In the genomic region with DNA sequence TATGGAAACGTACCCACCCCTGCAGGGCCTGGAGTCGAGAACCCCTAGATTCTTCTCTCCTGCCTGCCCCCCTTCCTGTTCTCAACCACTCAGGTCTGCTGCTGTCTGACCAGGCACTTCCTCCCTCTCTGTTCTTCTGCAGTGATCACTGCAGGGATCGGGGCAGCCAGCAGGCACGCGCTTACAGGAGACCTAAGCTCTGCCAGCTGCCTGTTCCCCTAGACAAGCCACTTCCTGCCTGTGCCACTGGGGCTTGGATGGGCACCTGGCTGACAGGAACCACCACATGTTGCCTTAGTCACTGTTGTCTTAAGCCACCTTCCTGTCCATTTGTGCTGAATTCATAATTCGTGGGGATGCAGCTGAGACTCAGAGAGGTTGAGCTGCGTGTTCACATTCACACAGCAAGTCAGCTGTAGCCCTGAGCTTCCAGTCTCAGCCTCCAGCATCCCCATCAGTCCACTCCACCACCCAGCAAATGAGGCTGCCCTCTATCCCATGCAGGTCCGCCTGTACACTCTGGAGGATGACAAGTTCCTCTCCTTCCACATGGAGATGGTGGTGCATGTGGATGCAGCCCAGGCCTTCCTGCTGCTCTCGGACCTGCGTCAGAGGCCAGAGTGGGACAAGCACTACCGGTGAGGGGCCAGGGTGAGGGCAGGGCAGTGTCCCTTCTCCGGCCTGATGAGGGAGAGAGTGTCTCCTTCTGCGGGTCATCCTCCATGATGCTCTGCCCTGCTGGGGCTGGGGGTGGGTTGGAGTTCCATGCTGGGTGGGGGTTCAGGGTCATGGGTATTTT, we compare ENCODE assay signal across 11 cellular contexts. TPM values are rescaled to one million over a fixed set of nuclear protein-coding genes. Genes with fewer than 3 reads are reported as not detected.
DNase-seq lines count a peak whose midpoint lies in the region; ATAC-seq and TF ChIP-seq lines count a peak whose summit lies in the region.
"Had no signal": no experiment of that assay in that cellular context is flagged by ENCODE, and none has a peak within 500 bp of the region (broad histone marks: within the 10 kb centered on the region; RNA-seq: fewer than 3 reads in every experiment).

No MANE protein-coding gene starts in this region.

- 69 to 86% (median 79%) methylated on average over 6 to 13 of the region's 13 CpGs for WGBS in stomach, 5 donors

- peak overlapping the region; percentile 76 for H3K27ac Mint-ChIP-seq in activated CD8-positive, alpha-beta T cell treated with anti-CD3 and anti-CD28 coated beads, Interleukin-2, amount 10 ng/mL, durations not matched to agents 7 days and 5 days

- H3K9me3 ChIP-seq in mucosa of descending colon (no peaks in the 10 kb centered on the region), stomach (no peaks in the 10 kb centered on the region)
- H3K9me3 ChIP-seq: ascending aorta had no signal

- H3K27me3 ChIP-seq in stomach = no peaks in the 10 kb centered on the region
- H3K27me3 ChIP-seq: ascending aorta had no signal

- POLR2A ChIA-PET in activated CD8-positive, alpha-beta T cell treated with anti-CD3 and anti-CD28 coated beads, Interleukin-2, amount 10 ng/mL, durations not matched to agents 7 days and 5 days (lab: Charles Lee) = no interaction called here

- no peak overlapping the region for H3K27ac ChIP-seq in stomach
- H3K27ac ChIP-seq: ascending aorta, parathyroid adenoma had no signal

- no peaks in the 10 kb centered on the region for H3K9me3 Mint-ChIP-seq in activated CD8-positive, alpha-beta T cell treated with anti-CD3 and anti-CD28 coated beads, Interleukin-2, amount 10 ng/mL, durations not matched to agents 7 days and 5 days (ENCODE audit: insufficient read depth)

- H3K36me3 Mint-ChIP-seq in activated CD8-positive, alpha-beta T cell treated with anti-CD3 and anti-CD28 coated beads, Interleukin-2, amount 10 ng/mL, durations not matched to agents 7 days and 5 days (ENCODE audit: low read depth) = no peaks in the 10 kb centered on the region

- H3K4me3 ChIP-seq in mucosa of descending colon (no peak overlapping the region), stomach (no peak overlapping the region)
- H3K4me3 ChIP-seq: ascending aorta had no signal

- no peak for TF ChIP-seq POLR2A in stomach (IDR thresholded peaks at IDR 0.05)

- TF ChIP-seq CTCF in mucosa of descending colon (IDR thresholded peaks at IDR 0.05) (no peak), stomach (IDR thresholded peaks at IDR 0.05) (no peak), omental fat pad (IDR thresholded peaks at IDR 0.05) (no peak)

- no peaks in the 10 kb centered on the region for H3K27me3 Mint-ChIP-seq in activated CD8-positive, alpha-beta T cell treated with anti-CD3 and anti-CD28 coated beads, Interleukin-2, amount 10 ng/mL, durations not matched to agents 7 days and 5 days (ENCODE audit: low read depth)

- H3K4me1 ChIP-seq in mucosa of descending colon (ENCODE audit: low read depth) = no peaks in the 10 kb centered on the region
- H3K4me1 ChIP-seq in stomach = no peaks in the 10 kb centered on the region
- H3K4me1 ChIP-seq: parathyroid adenoma had no signal

- peak; percentile 96 for DNase-seq in DMS53 (lab: John Stamatoyannopoulos, UW)
- peak; percentile 31 for DNase-seq in M059J (ENCODE audit: low read depth)
- peak; percentile 62 for DNase-seq in activated CD8-positive, alpha-beta T cell treated with anti-CD3 and anti-CD28 coated beads, Interleukin-2, amount 10 ng/mL, durations not matched to agents 7 days and 5 days
- DNase-seq in mucosa of descending colon = peak in 2 of 3 donors; percentile 35 to 48
- no peak for DNase-seq in stomach
- DNase-seq in cerebellar cortex (ENCODE audit: low spot score) = no peak
- no peak for DNase-seq in omental fat pad (ENCODE audit: low spot score)

- H3K4me3 Mint-ChIP-seq in activated CD8-positive, alpha-beta T cell treated with anti-CD3 and anti-CD28 coated beads, Interleukin-2, amount 10 ng/mL, durations not matched to agents 7 days and 5 days = no peak overlapping the region

- CTCF ChIA-PET in activated CD8-positive, alpha-beta T cell treated with anti-CD3 and anti-CD28 coated beads, Interleukin-2, amount 10 ng/mL, durations not matched to agents 7 days and 5 days (lab: Charles Lee) = interaction anchor here (1.0 kb wide), 1 partner anchor 16 kb away, joined by 3 read pairs; no protein-coding TSS in a partner anchor

- intact Hi-C loops in mucosa of descending colon (cut with DNase I, micrococcal nuclease) (no loop called here), stomach (cut with DNase I; ENCODE audit: low total_unique reads) (no loop called here)

- H3K36me3 ChIP-seq in mucosa of descending colon (ENCODE audit: low read depth) (no peaks in the 10 kb centered on the region), stomach (peaks cover 12 to 97% (median 70%) of the 10 kb centered on the region in 4 donors)

- H3K4me1 Mint-ChIP-seq in activated CD8-positive, alpha-beta T cell treated with anti-CD3 and anti-CD28 coated beads, Interleukin-2, amount 10 ng/mL, durations not matched to agents 7 days and 5 days (ENCODE audit: low read depth) = peaks cover 14% of the 10 kb centered on the region

- TF ChIP-seq EP300 in stomach (IDR thresholded peaks at IDR 0.05) = no peak

- peak; percentile 89 for ATAC-seq in activated CD8-positive, alpha-beta T cell treated with anti-CD3 and anti-CD28 coated beads, Interleukin-2, amount 10 ng/mL, durations not matched to agents 7 days and 5 days
- ATAC-seq in mucosa of descending colon (peak; percentile 11), HG03039 (IDR thresholded peaks at IDR 0.05; ENCODE audit: unreplicated experiment) (no peak), omental fat pad (ENCODE audit: low FRiP score) (no peak)

RNA-seq across cellular contexts. Expression of gene FAM151A, which starts 18.6 kb away (rescaled TPM):
- not detected in 2 replicates for total RNA-seq in M059J (2014; rRNA removed; shearing (Covaris generic))
- total RNA-seq in activated CD8-positive, alpha-beta T cell treated with anti-CD3 and anti-CD28 coated beads, Interleukin-2, amount 10 ng/mL, durations not matched to agents 7 days and 5 days = not detected
- total RNA-seq in mucosa of descending colon = 10 to 100 TPM in 2 of 3 donors, 1 to 10 TPM in 1; 5.7 to 25.1 (median 19.2) TPM
- total RNA-seq in stomach = under 1 TPM in 1 of 5 donors, not detected in 4; 0.73 TPM
- under 1 TPM in 2 of 3 donors, not detected in 1; 0.15 to 0.25 TPM for polyA plus RNA-seq in stomach
- total RNA-seq in omental fat pad = under 1 TPM in 2 of 4 donors, not detected in 2; 0.19 to 0.72 TPM
- total RNA-seq: ascending aorta, SK-MEL-5 had no signal

RNA-seq across cellular contexts. Expression of gene MROH7, which starts 36.8 kb away (rescaled TPM):
- total RNA-seq in M059J (2014; rRNA removed; shearing (Covaris generic)) = not detected in 2 replicates
- total RNA-seq in activated CD8-positive, alpha-beta T cell treated with anti-CD3 and anti-CD28 coated beads, Interleukin-2, amount 10 ng/mL, durations not matched to agents 7 days and 5 days = not detected
- total RNA-seq in mucosa of descending colon (10 to 100 TPM in 2 of 3 donors, 1 to 10 TPM in 1; 8.9 to 39.0 (median 16.6) TPM), stomach (10 to 100 TPM in 3 of 5 donors, 1 to 10 TPM in 2; 3.0 to 33.8 (median 15.1) TPM), omental fat pad (1 to 10 TPM in 3 of 4 donors, under 1 TPM in 1; 0.82 to 2.2 (median 1.4) TPM)
- 1 to 10 TPM in 2 of 3 donors, under 1 TPM in 1; 0.68 to 2.4 (median 1.7) TPM for polyA plus RNA-seq in stomach

RNA-seq across cellular contexts. Expression of gene ACOT11, which starts 56.7 kb away (rescaled TPM):
- 0.64 and 0.66 TPM in 2 replicates for total RNA-seq in M059J (2014; rRNA removed; shearing (Covaris generic))
- total RNA-seq in activated CD8-positive, alpha-beta T cell treated with anti-CD3 and anti-CD28 coated beads, Interleukin-2, amount 10 ng/mL, durations not matched to agents 7 days and 5 days = 1 to 10 TPM; 1.3 to 1.6 TPM
- 100 to 1,000 TPM in 1 of 3 donors, 10 to 100 TPM in 2; 54.7 to 122 (median 62.2) TPM for total RNA-seq in mucosa of descending colon
- 10 to 100 TPM; 13.9 to 87.0 (median 39.1) TPM for total RNA-seq in stomach
- polyA plus RNA-seq in stomach = 10 to 100 TPM in 1 of 3 donors, 1 to 10 TPM in 2; 5.5 to 14.7 (median 6.0) TPM
- 1 to 10 TPM; 1.4 to 3.8 (median 3.2) TPM for total RNA-seq in omental fat pad

Comparison
In these comparisons a context has a peak if more than half of its experiments do, and no peak if none do; other contexts are left out.
1. DNase-seq: peak in DMS53 (single experiment), M059J (single experiment), activated CD8-positive, alpha-beta T cell treated with anti-CD3 and anti-CD28 coated beads, Interleukin-2, amount 10 ng/mL, durations not matched to agents 7 days and 5 days (single experiment) and mucosa of descending colon (2 of 3); none in stomach (single experiment), cerebellar cortex (single experiment) and omental fat pad (single experiment).
2. ATAC-seq: peak in activated CD8-positive, alpha-beta T cell treated with anti-CD3 and anti-CD28 coated beads, Interleukin-2, amount 10 ng/mL, durations not matched to agents 7 days and 5 days (single experiment) and mucosa of descending colon (single experiment); none in HG03039 (single experiment) and omental fat pad (single experiment).